In the genomic region with DNA sequence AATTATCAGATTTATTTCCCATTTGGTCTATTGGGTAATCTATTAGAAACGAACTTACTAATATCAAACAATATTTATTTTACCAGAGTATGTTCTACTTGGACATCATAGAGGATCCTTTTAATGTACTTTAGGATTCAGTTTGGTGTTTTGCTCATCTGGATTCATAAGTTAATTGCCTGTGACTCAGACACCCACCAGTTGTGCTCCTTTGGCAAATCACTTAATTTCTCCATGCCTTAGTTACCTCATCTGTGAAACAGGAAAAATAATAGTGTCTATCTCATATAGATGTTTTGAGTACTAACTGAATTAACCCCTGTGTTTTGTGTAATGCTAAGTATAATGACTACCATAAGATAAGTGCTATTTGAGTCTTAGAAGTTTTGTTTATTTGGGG, we compare ENCODE assay signal across 1 cellular context.
TF ChIP-seq lines count a peak whose summit lies in the region.

No MANE protein-coding gene starts in this region.

TF ChIP-seq in HEK293, 187 proteins besides CTCF, POLR2A, EP300 and RAD21 (continued from another document):
- TF ChIP-seq, protein P1, sequence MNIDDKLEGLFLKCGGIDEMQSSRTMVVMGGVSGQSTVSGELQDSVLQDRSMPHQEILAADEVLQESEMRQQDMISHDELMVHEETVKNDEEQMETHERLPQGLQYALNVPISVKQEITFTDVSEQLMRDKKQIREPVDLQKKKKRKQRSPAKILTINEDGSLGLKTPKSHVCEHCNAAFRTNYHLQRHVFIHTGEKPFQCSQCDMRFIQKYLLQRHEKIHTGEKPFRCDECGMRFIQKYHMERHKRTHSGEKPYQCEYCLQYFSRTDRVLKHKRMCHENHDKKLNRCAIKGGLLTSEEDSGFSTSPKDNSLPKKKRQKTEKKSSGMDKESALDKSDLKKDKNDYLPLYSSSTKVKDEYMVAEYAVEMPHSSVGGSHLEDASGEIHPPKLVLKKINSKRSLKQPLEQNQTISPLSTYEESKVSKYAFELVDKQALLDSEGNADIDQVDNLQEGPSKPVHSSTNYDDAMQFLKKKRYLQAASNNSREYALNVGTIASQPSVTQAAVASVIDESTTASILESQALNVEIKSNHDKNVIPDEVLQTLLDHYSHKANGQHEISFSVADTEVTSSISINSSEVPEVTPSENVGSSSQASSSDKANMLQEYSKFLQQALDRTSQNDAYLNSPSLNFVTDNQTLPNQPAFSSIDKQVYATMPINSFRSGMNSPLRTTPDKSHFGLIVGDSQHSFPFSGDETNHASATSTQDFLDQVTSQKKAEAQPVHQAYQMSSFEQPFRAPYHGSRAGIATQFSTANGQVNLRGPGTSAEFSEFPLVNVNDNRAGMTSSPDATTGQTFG (tag by site-specific recombination; IDR thresholded peaks at IDR 0.05; ENCODE audit: borderline replicate concordance): no peak
- TF ChIP-seq ZNF529 (tag by site-specific recombination; IDR thresholded peaks at IDR 0.05; ENCODE audit: insufficient replicate concordance) (no peak), MZF1 (tag by site-specific recombination; IDR thresholded peaks at IDR 0.05; ENCODE audit: borderline replicate concordance) (no peak), HOXA7 (CRISPR knock-in tag; IDR thresholded peaks at IDR 0.05; ENCODE audit: borderline replicate concordance) (no peak), SCRT2 (tag by site-specific recombination; IDR thresholded peaks at IDR 0.05) (peak; percentile 40; the same call in 1 of the 2 replicates), KLF7 (tag by site-specific recombination; IDR thresholded peaks at IDR 0.05; ENCODE audit: borderline replicate concordance) (no peak), ZNF707 (tag by site-specific recombination; IDR thresholded peaks at IDR 0.05) (no peak)
- TF ChIP-seq, protein P2, sequence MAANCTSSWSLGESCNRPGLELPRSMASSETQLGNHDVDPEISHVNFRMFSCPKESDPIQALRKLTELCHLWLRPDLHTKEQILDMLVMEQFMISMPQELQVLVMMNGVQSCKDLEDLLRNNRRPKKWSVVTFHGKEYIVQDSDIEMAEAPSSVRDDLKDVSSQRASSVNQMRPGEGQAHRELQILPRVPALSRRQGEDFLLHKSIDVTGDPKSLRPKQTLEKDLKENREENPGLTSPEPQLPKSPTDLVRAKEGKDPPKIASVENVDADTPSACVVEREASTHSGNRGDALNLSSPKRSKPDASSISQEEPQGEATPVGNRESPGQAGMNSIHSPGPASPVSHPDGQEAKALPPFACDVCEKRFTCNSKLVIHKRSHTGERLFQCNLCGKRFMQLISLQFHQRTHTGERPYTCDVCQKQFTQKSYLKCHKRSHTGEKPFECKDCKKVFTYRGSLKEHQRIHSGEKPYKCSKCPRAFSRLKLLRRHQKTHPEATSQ (tag by site-specific recombination; IDR thresholded peaks at IDR 0.05): no peak
